ENCODE assay signal across 8 cellular contexts in genomic region chr4:7630559-7631287, GRCh38.
DNase-seq lines count a peak whose midpoint lies in the region; ATAC-seq and FAIRE-seq lines count a peak whose summit lies in the region.

No MANE protein-coding gene starts in this region.

- peaks cover 0 to 12% (median 0%) of the 10 kb centered on the region in 4 donors for H3K4me1 Mint-ChIP-seq in naive thymus-derived CD8-positive, alpha-beta T cell

- FAIRE-seq in RCC 7860 (lab: Jason Lieb, UNC): peak; percentile 30

- H3K36me3 Mint-ChIP-seq in naive thymus-derived CD8-positive, alpha-beta T cell: no peaks in the 10 kb centered on the region

- peaks cover 0 to 31% (median 16%) of the 10 kb centered on the region in 5 donors for H3K27me3 Mint-ChIP-seq in naive thymus-derived CD8-positive, alpha-beta T cell

- H3K27ac Mint-ChIP-seq in naive thymus-derived CD8-positive, alpha-beta T cell: no peak overlapping the region

- peak; percentile 72 for DNase-seq in G401 (ENCODE audit: low spot score)
- peak; percentile 71 for DNase-seq in RCC 7860 (ENCODE audit: low spot score)
- DNase-seq in glomerular endothelial cell (ENCODE audit: extremely low read depth, low read depth, low spot score): peak; percentile 14
- DNase-seq in putamen (ENCODE audit: low spot score): peak; percentile 66
- no peak for DNase-seq in naive thymus-derived CD8-positive, alpha-beta T cell
- no peak for DNase-seq in stimulated activated naive CD4-positive, alpha-beta T cell treated with Interleukin-2 at 50 U/mL for 16 hours (lab: John Stamatoyannopoulos, UW)
- DNase-seq in COLO668 (lab: John Stamatoyannopoulos, UW; ENCODE audit: unreplicated experiment): no peak

- no peak for ATAC-seq in naive thymus-derived CD8-positive, alpha-beta T cell
- no peak for ATAC-seq in HG03159 (IDR thresholded peaks at IDR 0.05; ENCODE audit: unreplicated experiment)

- in situ Hi-C loops in G401 (cut with HindIII; ENCODE audit: low sequenced_read_pairs): no loop called here

- H3K9me3 Mint-ChIP-seq in naive thymus-derived CD8-positive, alpha-beta T cell: peaks cover 0 to 3% (median 0%) of the 10 kb centered on the region in 9 donors

- POLR2A ChIA-PET in naive thymus-derived CD8-positive, alpha-beta T cell (lab: Charles Lee): no interaction called here

- no peak overlapping the region for H3K4me3 Mint-ChIP-seq in naive thymus-derived CD8-positive, alpha-beta T cell

Comparison
In these comparisons a context has a peak if more than half of its experiments do, and no peak if none do; other contexts are left out.
1. DNase-seq: peak in G401 (single experiment), RCC 7860 (single experiment), glomerular endothelial cell (single experiment) and putamen (single experiment); none in naive thymus-derived CD8-positive, alpha-beta T cell (0 of 10), stimulated activated naive CD4-positive, alpha-beta T cell treated with Interleukin-2 at 50 U/mL for 16 hours (single experiment) and COLO668 (single experiment).